16 cellular contexts compared by ENCODE assay signal in the genomic region with DNA sequence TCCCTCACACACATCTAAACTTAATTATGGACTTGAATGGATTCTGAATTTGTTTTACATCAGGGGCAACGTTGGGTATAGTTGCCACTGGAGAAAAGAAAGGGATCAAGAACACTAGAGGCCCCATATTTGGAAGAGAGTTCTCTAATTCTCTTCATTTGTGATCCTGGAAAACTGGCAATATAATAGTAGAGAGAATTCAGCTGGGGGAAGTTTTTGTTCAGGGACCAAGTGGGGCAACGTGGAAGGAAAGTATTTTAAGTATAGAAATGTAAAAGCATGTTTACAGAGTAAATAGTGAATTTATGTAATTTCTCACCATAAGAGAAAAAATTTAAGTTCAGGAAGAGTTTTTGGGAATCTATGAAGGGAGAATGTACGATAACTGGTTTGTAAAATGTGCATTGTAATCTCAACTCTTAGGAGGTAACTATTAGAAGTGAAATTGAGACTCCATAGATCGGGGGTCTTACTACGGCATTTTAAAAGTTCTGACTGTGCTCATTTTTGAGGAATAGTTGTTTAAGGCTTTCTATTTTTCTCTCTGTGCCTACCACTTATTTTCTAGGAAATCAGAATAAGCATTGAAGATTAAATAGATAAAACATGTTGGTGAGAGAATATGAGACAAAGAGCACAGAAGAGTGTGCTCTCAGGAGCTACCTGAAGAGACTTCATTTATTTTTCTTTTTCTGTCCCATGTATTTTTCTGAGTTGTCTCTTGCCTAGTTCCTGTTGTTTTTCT. TPM values are rescaled to one million over a fixed set of nuclear protein-coding genes. Genes with fewer than 3 reads are reported as not detected.
A peak's percentile ranks its signal among the peaks of the same experiment; 100 is the strongest.
DNase-seq lines count a peak whose midpoint lies in the region; ATAC-seq and TF ChIP-seq lines count a peak whose summit lies in the region.
"Had no signal": no experiment of that assay in that cellular context is flagged by ENCODE, and none has a peak within 500 bp of the region (broad histone marks: within the 10 kb centered on the region; RNA-seq: fewer than 3 reads in every experiment).

No MANE protein-coding gene starts in this region.

- no peak for TF ChIP-seq POLR2A in NB4 (IDR thresholded peaks at IDR 0.05; ENCODE audit: extremely low read depth, insufficient read length)

- no peak for DNase-seq in activated CD8-positive, alpha-beta memory T cell treated with anti-CD3 and anti-CD28 coated beads, Interleukin-2, amount 10 ng/mL, durations not matched to agents 7 days and 5 days
- DNase-seq in activated CD8-positive, alpha-beta memory T cell treated with anti-CD3 and anti-CD28 coated beads, Interleukin-2, amount 50 U/mL, for 4 hours: no peak
- DNase-seq in NB4 (ENCODE audit: low read depth) (no peak), WTC11 (ENCODE audit: low spot score) (no peak), T-helper 9 cell (no peak), NCI-H1105 treated with DMSO at 0.1 percent for 48 hours (lab: John Stamatoyannopoulos, UW) (no peak)
- DNase-seq: AML-193; CD4-positive, alpha-beta T cell; DMS153; DMS79; GF-D8; HCEC 1CT; IMR-90 had no signal

- H3K27me3 Mint-ChIP-seq in activated CD8-positive, alpha-beta memory T cell treated with anti-CD3 and anti-CD28 coated beads, Interleukin-2, amount 10 ng/mL, durations not matched to agents 7 days and 5 days: no peaks in the 10 kb centered on the region
- no peaks in the 10 kb centered on the region for H3K27me3 Mint-ChIP-seq in WTC11 (ENCODE audit: low read depth)
- H3K27me3 Mint-ChIP-seq: CD4-positive, alpha-beta T cell had no signal

- H3K4me3 Mint-ChIP-seq in activated CD8-positive, alpha-beta memory T cell treated with anti-CD3 and anti-CD28 coated beads, Interleukin-2, amount 10 ng/mL, durations not matched to agents 7 days and 5 days: no peak overlapping the region
- no peak overlapping the region for H3K4me3 Mint-ChIP-seq in WTC11
- H3K4me3 Mint-ChIP-seq: GM23338 had no signal

- ATAC-seq in activated CD8-positive, alpha-beta memory T cell treated with anti-CD3 and anti-CD28 coated beads, Interleukin-2, amount 10 ng/mL, durations not matched to agents 7 days and 5 days: no peak
- no peak for ATAC-seq in WTC11
- ATAC-seq in activated CD4-positive, CD25-positive, alpha-beta regulatory T cell treated with anti-CD3 and anti-CD28 coated beads, Interleukin-2, amount 50 U/mL, for 24 hours: no peak
- ATAC-seq: A549, GM23338 had no signal

- peak overlapping the region; percentile 97 for H3K4me3 ChIP-seq in NB4 (ENCODE audit: low read depth, low read length)
- H3K4me3 ChIP-seq: A549, GM23338 had no signal

- H3K36me3 Mint-ChIP-seq in activated CD8-positive, alpha-beta memory T cell treated with anti-CD3 and anti-CD28 coated beads, Interleukin-2, amount 10 ng/mL, durations not matched to agents 7 days and 5 days: peaks cover 43% of the 10 kb centered on the region
- H3K36me3 Mint-ChIP-seq in WTC11: peaks cover 19% of the 10 kb centered on the region

- H3K4me1 Mint-ChIP-seq in activated CD8-positive, alpha-beta memory T cell treated with anti-CD3 and anti-CD28 coated beads, Interleukin-2, amount 10 ng/mL, durations not matched to agents 7 days and 5 days: peaks cover 28% of the 10 kb centered on the region
- peaks cover 41% of the 10 kb centered on the region for H3K4me1 Mint-ChIP-seq in WTC11

- TF ChIP-seq CTCF in NB4 (IDR thresholded peaks at IDR 0.05; ENCODE audit: low read depth, low read length): no peak
- no peak for TF ChIP-seq CTCF in WTC11 (IDR thresholded peaks at IDR 0.05)

- POLR2A ChIA-PET in WTC11 (lab: Charles Lee): no interaction called here

- H3K27ac Mint-ChIP-seq in activated CD8-positive, alpha-beta memory T cell treated with anti-CD3 and anti-CD28 coated beads, Interleukin-2, amount 10 ng/mL, durations not matched to agents 7 days and 5 days: peak overlapping the region; percentile 16
- H3K27ac Mint-ChIP-seq in WTC11: 0 out of 2 replicates have a peak overlapping the region, but pooled peaks have one; percentile 34
- H3K27ac Mint-ChIP-seq: CD4-positive, alpha-beta T cell; GM23338 had no signal

- CTCF ChIA-PET in activated CD8-positive, alpha-beta memory T cell treated with anti-CD3 and anti-CD28 coated beads, Interleukin-2, amount 10 ng/mL, durations not matched to agents 7 days and 5 days (lab: Charles Lee): interaction anchor here (1.0 kb wide), 1 partner anchor 22 kb away, joined by 3 read pairs; no protein-coding TSS in a partner anchor
- CTCF ChIA-PET in WTC11 (lab: Charles Lee): no interaction called here

- peaks cover 12% of the 10 kb centered on the region for H3K9me3 Mint-ChIP-seq in activated CD8-positive, alpha-beta memory T cell treated with anti-CD3 and anti-CD28 coated beads, Interleukin-2, amount 10 ng/mL, durations not matched to agents 7 days and 5 days (ENCODE audit: low read depth)
- H3K9me3 Mint-ChIP-seq in WTC11: peaks cover 28% of the 10 kb centered on the region
- H3K9me3 Mint-ChIP-seq: GM23338 had no signal

TF ChIP-seq in WTC11, 78 proteins besides CTCF, POLR2A, EP300 and RAD21 (continues in another document):
- TF ChIP-seq, protein P1, sequence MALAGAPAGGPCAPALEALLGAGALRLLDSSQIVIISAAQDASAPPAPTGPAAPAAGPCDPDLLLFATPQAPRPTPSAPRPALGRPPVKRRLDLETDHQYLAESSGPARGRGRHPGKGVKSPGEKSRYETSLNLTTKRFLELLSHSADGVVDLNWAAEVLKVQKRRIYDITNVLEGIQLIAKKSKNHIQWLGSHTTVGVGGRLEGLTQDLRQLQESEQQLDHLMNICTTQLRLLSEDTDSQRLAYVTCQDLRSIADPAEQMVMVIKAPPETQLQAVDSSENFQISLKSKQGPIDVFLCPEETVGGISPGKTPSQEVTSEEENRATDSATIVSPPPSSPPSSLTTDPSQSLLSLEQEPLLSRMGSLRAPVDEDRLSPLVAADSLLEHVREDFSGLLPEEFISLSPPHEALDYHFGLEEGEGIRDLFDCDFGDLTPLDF (CRISPR knock-in tag; IDR thresholded peaks at IDR 0.05): no peak
- TF ChIP-seq, protein P2, sequence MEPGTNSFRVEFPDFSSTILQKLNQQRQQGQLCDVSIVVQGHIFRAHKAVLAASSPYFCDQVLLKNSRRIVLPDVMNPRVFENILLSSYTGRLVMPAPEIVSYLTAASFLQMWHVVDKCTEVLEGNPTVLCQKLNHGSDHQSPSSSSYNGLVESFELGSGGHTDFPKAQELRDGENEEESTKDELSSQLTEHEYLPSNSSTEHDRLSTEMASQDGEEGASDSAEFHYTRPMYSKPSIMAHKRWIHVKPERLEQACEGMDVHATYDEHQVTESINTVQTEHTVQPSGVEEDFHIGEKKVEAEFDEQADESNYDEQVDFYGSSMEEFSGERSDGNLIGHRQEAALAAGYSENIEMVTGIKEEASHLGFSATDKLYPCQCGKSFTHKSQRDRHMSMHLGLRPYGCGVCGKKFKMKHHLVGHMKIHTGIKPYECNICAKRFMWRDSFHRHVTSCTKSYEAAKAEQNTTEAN (CRISPR knock-in tag; IDR thresholded peaks at IDR 0.05): no peak
- TF ChIP-seq ZBTB21 (CRISPR knock-in tag; IDR thresholded peaks at IDR 0.05; ENCODE audit: borderline replicate concordance) (no peak), NR2C2 (CRISPR knock-in tag; IDR thresholded peaks at IDR 0.05) (no peak), SMAD4 (CRISPR knock-in tag; IDR thresholded peaks at IDR 0.05) (no peak), ZNF423 (CRISPR knock-in tag; IDR thresholded peaks at IDR 0.05) (no peak), ZNF263 (CRISPR knock-in tag; IDR thresholded peaks at IDR 0.05; ENCODE audit: low read depth) (no peak), ZNF416 (CRISPR knock-in tag; IDR thresholded peaks at IDR 0.05) (no peak)
- TF ChIP-seq, protein P3, sequence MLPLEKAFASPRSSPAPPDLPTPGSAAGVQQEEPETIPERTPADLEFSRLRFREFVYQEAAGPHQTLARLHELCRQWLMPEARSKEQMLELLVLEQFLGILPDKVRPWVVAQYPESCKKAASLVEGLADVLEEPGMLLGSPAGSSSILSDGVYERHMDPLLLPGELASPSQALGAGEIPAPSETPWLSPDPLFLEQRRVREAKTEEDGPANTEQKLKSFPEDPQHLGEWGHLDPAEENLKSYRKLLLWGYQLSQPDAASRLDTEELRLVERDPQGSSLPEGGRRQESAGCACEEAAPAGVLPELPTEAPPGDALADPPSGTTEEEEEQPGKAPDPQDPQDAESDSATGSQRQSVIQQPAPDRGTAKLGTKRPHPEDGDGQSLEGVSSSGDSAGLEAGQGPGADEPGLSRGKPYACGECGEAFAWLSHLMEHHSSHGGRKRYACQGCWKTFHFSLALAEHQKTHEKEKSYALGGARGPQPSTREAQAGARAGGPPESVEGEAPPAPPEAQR (CRISPR knock-in tag; IDR thresholded peaks at IDR 0.05): no peak
- TF ChIP-seq, protein P4, sequence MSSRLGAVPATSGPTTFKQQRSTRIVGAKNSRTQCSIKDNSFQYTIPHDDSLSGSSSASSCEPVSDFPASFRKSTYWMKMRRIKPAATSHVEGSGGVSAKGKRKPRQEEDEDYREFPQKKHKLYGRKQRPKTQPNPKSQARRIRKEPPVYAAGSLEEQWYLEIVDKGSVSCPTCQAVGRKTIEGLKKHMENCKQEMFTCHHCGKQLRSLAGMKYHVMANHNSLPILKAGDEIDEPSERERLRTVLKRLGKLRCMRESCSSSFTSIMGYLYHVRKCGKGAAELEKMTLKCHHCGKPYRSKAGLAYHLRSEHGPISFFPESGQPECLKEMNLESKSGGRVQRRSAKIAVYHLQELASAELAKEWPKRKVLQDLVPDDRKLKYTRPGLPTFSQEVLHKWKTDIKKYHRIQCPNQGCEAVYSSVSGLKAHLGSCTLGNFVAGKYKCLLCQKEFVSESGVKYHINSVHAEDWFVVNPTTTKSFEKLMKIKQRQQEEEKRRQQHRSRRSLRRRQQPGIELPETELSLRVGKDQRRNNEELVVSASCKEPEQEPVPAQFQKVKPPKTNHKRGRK (CRISPR knock-in tag; IDR thresholded peaks at IDR 0.05; ENCODE audit: borderline replicate concordance): no peak

RNA-seq across cellular contexts. Expression of a gene that starts 3.4 kb away (rescaled TPM):
- 10 to 100 TPM; 14.7 to 17.9 TPM for total RNA-seq in activated CD8-positive, alpha-beta memory T cell treated with anti-CD3 and anti-CD28 coated beads, Interleukin-2, amount 10 ng/mL, durations not matched to agents 7 days and 5 days
- 25.5 to 32.0 TPM (median 26.1 TPM) in 3 replicates for total RNA-seq in WTC11 (2021)
